19 cellular contexts compared by ENCODE assay signal in genomic region chr1:207288315-207288714, GRCh38. TPM values are rescaled to one million over a fixed set of nuclear protein-coding genes. Genes with fewer than 3 reads are reported as not detected.
DNase-seq lines count a peak whose midpoint lies in the region; ATAC-seq and TF ChIP-seq lines count a peak whose summit lies in the region.
"Had no signal": no experiment of that assay in that cellular context is flagged by ENCODE, and none has a peak within 500 bp of the region (broad histone marks: within the 10 kb centered on the region; RNA-seq: fewer than 3 reads in every experiment).

No MANE protein-coding gene starts in this region.

- no peaks in the 10 kb centered on the region for H3K9me3 ChIP-seq in iPS-18a (ENCODE audit: control insufficient read depth, low read depth, low read length)

- H3K9ac ChIP-seq in iPS-18a (ENCODE audit: low read length), result no peak overlapping the region
- H3K9ac ChIP-seq: BLaER1 had no signal

- H3K27me3 ChIP-seq in GM23338 (ENCODE audit: insufficient read depth) (no peaks in the 10 kb centered on the region), iPS-18a (ENCODE audit: control insufficient read depth, insufficient read depth, low read length) (no peaks in the 10 kb centered on the region)
- H3K27me3 ChIP-seq: BLaER1, Peyer's patch had no signal

- H3K27ac Mint-ChIP-seq in GM23338, result peak overlapping the region; percentile 46; the same call in 1 of the 2 replicates
- H3K27ac Mint-ChIP-seq: CD8-positive, alpha-beta T cell had no signal

- H3K4me1 Mint-ChIP-seq in GM23338, result peaks cover 27% of the 10 kb centered on the region

- peaks cover 9% of the 10 kb centered on the region; the same call in 1 of the 2 replicates for H3K9me2 ChIP-seq in GM23338 (ENCODE audit: insufficient read depth)

- peaks cover 23% of the 10 kb centered on the region for H3K9me3 Mint-ChIP-seq in GM23338

- TF ChIP-seq CTCF in GM23338 (conservative IDR thresholded peaks at IDR 0.05; ENCODE audit: low read depth in 2 of 2), result no peak

- H4K20me1 ChIP-seq in GM23338 (replicated peaks; ENCODE audit: insufficient read depth), result no peaks in the 10 kb centered on the region
- H4K20me1 ChIP-seq: BLaER1 had no signal

- H3K27me3 Mint-ChIP-seq in GM23338 (ENCODE audit: insufficient read depth, low read depth, poor library complexity), result peaks cover 3% of the 10 kb centered on the region

- H3K79me2 ChIP-seq in GM23338 (replicated peaks; ENCODE audit: insufficient read depth), result no peaks in the 10 kb centered on the region

- TF ChIP-seq POLR2A in GM18505 (IDR thresholded peaks at IDR 0.05; ENCODE audit: borderline replicate concordance, extremely low read depth, insufficient read depth, insufficient read length), result no peak

- no peak overlapping the region for H2AFZ ChIP-seq in GM23338

- H3K27ac ChIP-seq in GM23338 (ENCODE audit: low read depth) (no peak overlapping the region), iPS-18a (ENCODE audit: low read length) (peak overlapping the region; percentile 28)
- H3K27ac ChIP-seq: BLaER1, Peyer's patch had no signal

- H3K4me3 Mint-ChIP-seq in GM23338, result no peak overlapping the region
- H3K4me3 Mint-ChIP-seq: CD8-positive, alpha-beta T cell had no signal

- H3K36me3 Mint-ChIP-seq in GM23338 (ENCODE audit: low read depth), result peaks cover 21% of the 10 kb centered on the region

- DNase-seq in GM23338 (ENCODE audit: low spot score), result peak; percentile 35
- peak; percentile 28 for DNase-seq in astrocyte of the hippocampus (ENCODE audit: low read depth, low spot score)
- DNase-seq in stromal cell of bone marrow (ENCODE audit: low read depth), result peak; percentile 43
- no peak for DNase-seq in middle frontal gyrus (ENCODE audit: extremely low spot score, low spot score)
- DNase-seq in HT-29 (ENCODE audit: low spot score), result no peak
- DNase-seq: CD8-positive, alpha-beta T cell; DMS79 treated with DMSO at 0.1 percent for 48 hours; Kasumi-1; NCI-H1105; NCI-H1694 treated with DMSO at 0.1 percent for 48 hours; NCI-H226; NCI-H524 treated with DMSO at 0.1 percent for 48 hours; Peyer's patch; SHP77 treated with DMSO at 0.1 percent for 48 hours had no signal

- no peak overlapping the region for H3K4me2 ChIP-seq in GM23338
- H3K4me2 ChIP-seq: BLaER1 had no signal

- ATAC-seq in GM23338 (no peak), GM18505 (IDR thresholded peaks at IDR 0.05; ENCODE audit: unreplicated experiment) (no peak)
- ATAC-seq: CD8-positive, alpha-beta T cell; GM12878; SK-N-SH treated with all-trans-retinoic acid at 6 μM for 48 hours had no signal

- no peak overlapping the region for H3K4me3 ChIP-seq in GM23338
- no peak overlapping the region for H3K4me3 ChIP-seq in iPS-18a (ENCODE audit: low read length)
- H3K4me3 ChIP-seq: BLaER1, GM12878, Peyer's patch had no signal

- H3F3A ChIP-seq in GM23338 (replicated peaks; ENCODE audit: low read depth), result no peaks in the 10 kb centered on the region

- H3K4me1 ChIP-seq in GM23338 (ENCODE audit: insufficient read depth) (peaks cover 22% of the 10 kb centered on the region), iPS-18a (ENCODE audit: control insufficient read depth, low read depth, low read length) (peaks cover 20% of the 10 kb centered on the region)
- H3K4me1 ChIP-seq: BLaER1 had no signal

- H3K36me3 ChIP-seq in GM23338 (ENCODE audit: insufficient read depth), result no peaks in the 10 kb centered on the region
- H3K36me3 ChIP-seq in iPS-18a (ENCODE audit: control insufficient read depth, low read depth, low read length), result no peaks in the 10 kb centered on the region
- H3K36me3 ChIP-seq: BLaER1, Peyer's patch had no signal

TF ChIP-seq in GM23338, 12 proteins besides CTCF, POLR2A, EP300 and RAD21:
- no peak for TF ChIP-seq ZNF331 (CRISPR knock-in tag; IDR thresholded peaks at IDR 0.05; ENCODE audit: low read depth)
- no peak for TF ChIP-seq REST (IDR thresholded peaks at IDR 0.05; ENCODE audit: unreplicated experiment)
- TF ChIP-seq POLR2AphosphoS5 (IDR thresholded peaks at IDR 0.05; ENCODE audit: low read depth), result no peak
- no peak for TF ChIP-seq NANOG (IDR thresholded peaks at IDR 0.05; ENCODE audit: borderline replicate concordance)

RNA-seq across cellular contexts. Expression of gene CD55, which starts 33.2 kb away (rescaled TPM):
- 17.6 and 18.5 TPM in 2 replicates for total RNA-seq in GM23338 (2014; rRNA removed; shearing (Covaris generic))
- polyA plus RNA-seq in GM23338 (2016; fragmentation: Nextera tagmentation; extraction: Ambion mirVana), result 13.6 and 16.7 TPM in 2 replicates
- total RNA-seq in HT-29 (2014; rRNA removed; shearing (Covaris generic)), result 55.0 and 65.9 TPM in 2 replicates

Comparison
In these comparisons a context has a peak if more than half of its experiments do, and no peak if none do; other contexts are left out.
1. DNase-seq: peak in GM23338 (single experiment), astrocyte of the hippocampus (single experiment) and stromal cell of bone marrow (single experiment); none in middle frontal gyrus (single experiment) and HT-29 (single experiment).